In genomic region chr18:35418610-35419009, GRCh38 we compare ENCODE assay signal across 27 cellular contexts.
"Had no signal": no experiment of that assay in that cellular context is flagged by ENCODE, and none has a peak within 500 bp of the region (broad histone marks: within the 10 kb centered on the region; RNA-seq: fewer than 3 reads in every experiment).

No MANE protein-coding gene starts in this region.

- ATAC-seq: stimulated activated effector memory CD8-positive, alpha-beta T cell treated with anti-CD3 and anti-CD28 coated beads, Interleukin-12 subunit alpha, Interleukin-12 subunit beta, amount 100 ng/mL, for 72 hours; stimulated activated memory B cell treated with anti-CD40 and anti-IgM and Interleukin-4, amounts not matched to agents 10 μg/mL and 1 μg/mL and 100 μg/mL, for 72 hours; stimulated activated naive B cell treated with anti-CD40 and anti-IgM and Interleukin-4, amounts not matched to agents 10 μg/mL and 1 μg/mL and 100 μg/mL, for 72 hours; stimulated activated naive CD8-positive, alpha-beta T cell treated with anti-CD3 and anti-CD28 coated beads, Interleukin-15, amount 100 ng/mL, for 72 hours; stimulated activated naive CD8-positive, alpha-beta T cell treated with anti-CD3 and anti-CD28 coated beads, Interleukin-15, Interleukin-2, amounts not matched to agents 100 U/mL and 50 U/mL, for 24 hours; upper lobe of right lung had no signal

- H3K36me3 ChIP-seq: stomach, suprapubic skin, thoracic aorta, thyroid gland, tibial artery, tibial nerve, transverse colon, upper lobe of left lung, upper lobe of right lung, uterus, vagina had no signal

- H3K4me3 ChIP-seq: stomach, suprapubic skin, testis, thoracic aorta, thyroid gland, tibial artery, tibial nerve, transverse colon, upper lobe of left lung, upper lobe of right lung, uterus, vagina had no signal

- H3K27me3 ChIP-seq: stomach, suprapubic skin, testis, thyroid gland, tibial artery, tibial nerve, transverse colon, upper lobe of left lung, upper lobe of right lung, uterus, vagina had no signal

- H3K9me3 ChIP-seq: suprapubic skin, testis, thoracic aorta, thyroid gland, uterus, vagina had no signal

- H3K4me1 ChIP-seq: suprapubic skin, testis, thyroid gland, transverse colon, upper lobe of left lung, upper lobe of right lung, uterus had no signal

- H3K27ac ChIP-seq: stomach, suprapubic skin, testis, thoracic aorta, thyroid gland, tibial artery, tibial nerve, transverse colon, upper lobe of left lung, upper lobe of right lung, uterus, vagina had no signal

- DNase-seq: stimulated activated CD4-positive, alpha-beta T cell treated with anti-CD3 and anti-CD28 coated beads, Interleukin-2, amount 100 ng/mL, for 48 hours; stimulated activated CD4-positive, alpha-beta T cell treated with anti-CD3 and anti-CD28 coated beads, Interleukin-4, amount 100 ng/mL, for 1 hour; stimulated activated CD4-positive, alpha-beta T cell treated with anti-CD3 and anti-CD28 coated beads, Interleukin-4, amount 100 ng/mL, for 24 hours; stimulated activated CD4-positive, alpha-beta T cell treated with anti-CD3 and anti-CD28 coated beads, Interleukin-4, amount 100 ng/mL, for 4 hours; stimulated activated CD8-positive, alpha-beta memory T cell treated with anti-CD3 and anti-CD28 coated beads, Interleukin-4, amount 100 ng/mL, for 48 hours; stimulated activated naive B cell treated with anti-CD40 and anti-IgM and Interleukin-4, amounts not matched to agents 10 μg/mL and 1 μg/mL and 100 μg/mL, for 72 hours; stimulated activated naive CD4-positive, alpha-beta T cell; stimulated activated naive CD4-positive, alpha-beta T cell treated with Interleukin-2 at 50 U/mL for 16 hours; stimulated activated naive CD8-positive, alpha-beta T cell treated with anti-CD3 and anti-CD28 coated beads, Interleukin-15, amount 100 ng/mL, for 72 hours; stimulated activated naive CD8-positive, alpha-beta T cell treated with anti-CD3 and anti-CD28 coated beads, Interleukin-15, Interleukin-2, amounts not matched to agents 100 U/mL and 50 U/mL, for 24 hours; stomach; substantia nigra; testis; thyroid gland; tibial artery; transverse colon; trophoblast cell; upper lobe of left lung; upper lobe of right lung; uterus had no signal

- FAIRE-seq: urothelium cell line had no signal
